Comparison of ENCODE assay signal across 10 cellular contexts in genomic region chr17:67558740-67559380, GRCh38.
DNase-seq lines count a peak whose midpoint lies in the region; FAIRE-seq and TF ChIP-seq lines count a peak whose summit lies in the region.
"Had no signal": no experiment of that assay in that cellular context is flagged by ENCODE, and none has a peak within 500 bp of the region (broad histone marks: within the 10 kb centered on the region; RNA-seq: fewer than 3 reads in every experiment).

No MANE protein-coding gene starts in this region.

- TF ChIP-seq CTCF in fibroblast of the aortic adventitia (IDR thresholded peaks at IDR 0.05; ENCODE audit: insufficient read depth, low read length), result no peak

- no peak overlapping the region for H3K4me3 Mint-ChIP-seq in activated naive CD4-positive, alpha-beta T cell treated with anti-CD3 and anti-CD28 coated beads, Interleukin-2, amount 50 U/mL, for 24 hours
- no peak overlapping the region for H3K4me3 Mint-ChIP-seq in activated naive CD8-positive, alpha-beta T cell treated with anti-CD3 and anti-CD28 coated beads for 36 hours

- no peak for FAIRE-seq in RCC 7860 (lab: Jason Lieb, UNC)

- H3K36me3 Mint-ChIP-seq in activated naive CD4-positive, alpha-beta T cell treated with anti-CD3 and anti-CD28 coated beads, Interleukin-2, amount 50 U/mL, for 24 hours, result peaks cover 21% of the 10 kb centered on the region
- peaks cover 24% of the 10 kb centered on the region for H3K36me3 Mint-ChIP-seq in activated naive CD8-positive, alpha-beta T cell treated with anti-CD3 and anti-CD28 coated beads for 36 hours

- peak overlapping the region; percentile 53 for H3K27ac Mint-ChIP-seq in activated naive CD4-positive, alpha-beta T cell treated with anti-CD3 and anti-CD28 coated beads, Interleukin-2, amount 50 U/mL, for 24 hours
- H3K27ac Mint-ChIP-seq in activated naive CD8-positive, alpha-beta T cell treated with anti-CD3 and anti-CD28 coated beads for 36 hours, result peak overlapping the region; percentile 27
- H3K27ac Mint-ChIP-seq: activated T-helper 2 cell treated with anti-CD3 and anti-CD28 coated beads, Interferon-gamma antibody, Interleukin-2, Interleukin-4, amounts not matched to agents 10 μg/mL and 5 μg/mL and 100 μg/mL, durations not matched to agents 14 hours and 24 hours and 36 hours had no signal

- peaks cover 20% of the 10 kb centered on the region for H3K4me1 Mint-ChIP-seq in activated naive CD4-positive, alpha-beta T cell treated with anti-CD3 and anti-CD28 coated beads, Interleukin-2, amount 50 U/mL, for 24 hours
- peaks cover 1% of the 10 kb centered on the region for H3K4me1 Mint-ChIP-seq in activated naive CD8-positive, alpha-beta T cell treated with anti-CD3 and anti-CD28 coated beads for 36 hours

- no peak overlapping the region for H3K4me3 ChIP-seq in fibroblast of the aortic adventitia (ENCODE audit: low read depth, low read length)
- H3K4me3 ChIP-seq: prostate gland had no signal

- H3K9me3 Mint-ChIP-seq in activated naive CD4-positive, alpha-beta T cell treated with anti-CD3 and anti-CD28 coated beads, Interleukin-2, amount 50 U/mL, for 24 hours, result peaks cover 5% of the 10 kb centered on the region
- peaks cover 5% of the 10 kb centered on the region for H3K9me3 Mint-ChIP-seq in activated naive CD8-positive, alpha-beta T cell treated with anti-CD3 and anti-CD28 coated beads for 36 hours
- H3K9me3 Mint-ChIP-seq: activated T-helper 2 cell treated with anti-CD3 and anti-CD28 coated beads, Interferon-gamma antibody, Interleukin-2, Interleukin-4, amounts not matched to agents 10 μg/mL and 5 μg/mL and 100 μg/mL, durations not matched to agents 14 hours and 24 hours and 36 hours had no signal

- no peak for DNase-seq in activated naive CD4-positive, alpha-beta T cell treated with anti-CD3 and anti-CD28 coated beads, Interleukin-2, amount 50 U/mL, for 16 hours
- no peak for DNase-seq in activated naive CD8-positive, alpha-beta T cell treated with anti-CD3 and anti-CD28 coated beads for 36 hours
- DNase-seq in fibroblast of the aortic adventitia (ENCODE audit: low read depth) (peak; percentile 41), renal cortical epithelial cell (ENCODE audit: low read depth) (peak; percentile 11), GF-D8 (lab: John Stamatoyannopoulos, UW) (no peak), RCC 7860 (ENCODE audit: low spot score) (no peak), SKM-1 (lab: John Stamatoyannopoulos, UW; ENCODE audit: unreplicated experiment) (no peak)

- no peaks in the 10 kb centered on the region for H3K27me3 Mint-ChIP-seq in activated naive CD4-positive, alpha-beta T cell treated with anti-CD3 and anti-CD28 coated beads, Interleukin-2, amount 50 U/mL, for 24 hours
- H3K27me3 Mint-ChIP-seq in activated naive CD8-positive, alpha-beta T cell treated with anti-CD3 and anti-CD28 coated beads for 36 hours, result no peaks in the 10 kb centered on the region

Comparison
In these comparisons a context has a peak if more than half of its experiments do, and no peak if none do; other contexts are left out.
1. DNase-seq: peak in fibroblast of the aortic adventitia (single experiment) and renal cortical epithelial cell (single experiment); none in activated naive CD4-positive, alpha-beta T cell treated with anti-CD3 and anti-CD28 coated beads, Interleukin-2, amount 50 U/mL, for 16 hours (single experiment), activated naive CD8-positive, alpha-beta T cell treated with anti-CD3 and anti-CD28 coated beads for 36 hours (single experiment), GF-D8 (single experiment), RCC 7860 (single experiment) and SKM-1 (single experiment).